ENCODE assay signal across 11 cellular contexts in the genomic region with DNA sequence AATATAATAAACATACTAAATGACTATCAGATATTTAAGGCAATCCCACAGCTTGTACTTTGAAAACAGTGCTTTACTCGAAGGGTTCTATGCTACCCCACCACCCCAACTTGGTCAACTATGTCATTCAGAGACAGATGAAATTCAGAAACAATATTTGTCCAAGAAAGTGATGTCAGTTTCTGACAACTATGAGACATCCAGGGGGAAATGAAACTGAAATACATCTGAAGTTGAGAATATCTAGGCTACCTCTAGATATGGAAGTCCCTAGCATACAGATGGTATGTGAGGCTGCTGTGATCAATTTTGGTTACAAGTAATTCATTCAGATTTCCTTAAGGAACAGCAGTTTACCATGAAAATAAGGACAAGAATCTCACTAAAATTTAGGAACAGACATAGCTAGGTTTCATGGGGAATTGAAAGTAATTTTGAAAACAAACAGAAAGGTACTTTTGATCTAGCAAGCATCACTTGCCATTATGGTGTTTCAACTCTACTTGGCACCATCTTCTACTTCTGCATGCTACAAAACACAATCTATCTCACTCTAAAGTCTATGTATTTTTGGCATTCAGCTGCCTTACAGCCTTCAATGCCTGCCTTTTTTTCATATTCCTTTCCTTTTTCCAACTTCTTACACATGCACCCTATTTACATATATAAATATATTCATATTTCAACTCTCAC. TPM values are rescaled to one million over a fixed set of nuclear protein-coding genes. Genes with fewer than 3 reads are reported as not detected.
A peak's percentile ranks its signal among the peaks of the same experiment; 100 is the strongest.
DNase-seq lines count a peak whose midpoint lies in the region; ATAC-seq and TF ChIP-seq lines count a peak whose summit lies in the region.
"Had no signal": no experiment of that assay in that cellular context is flagged by ENCODE, and none has a peak within 500 bp of the region (broad histone marks: within the 10 kb centered on the region; RNA-seq: fewer than 3 reads in every experiment).

No MANE protein-coding gene starts in this region.

- peak overlapping the region; percentile 55 for H3K27ac Mint-ChIP-seq in activated naive CD8-positive, alpha-beta T cell treated with anti-CD3 and anti-CD28 coated beads, Interleukin-2, amount 50 U/mL, for 24 hours
- H3K27ac Mint-ChIP-seq in naive thymus-derived CD8-positive, alpha-beta T cell, result peak overlapping the region in 2 of 10 donors; percentile 58 to 70

- WGBS in testis, 2 donors, result 97 to 100% methylated on average over 1 of the region's 1 CpG

- H3K36me3 Mint-ChIP-seq in activated naive CD8-positive, alpha-beta T cell treated with anti-CD3 and anti-CD28 coated beads, Interleukin-2, amount 50 U/mL, for 24 hours (ENCODE audit: low read depth), result peaks cover 45% of the 10 kb centered on the region
- H3K36me3 Mint-ChIP-seq in naive thymus-derived CD8-positive, alpha-beta T cell, result peaks cover 8 to 83% (median 11%) of the 10 kb centered on the region in 3 donors

- H3K36me3 ChIP-seq in testis (ENCODE audit: low read depth, missing control alignments), result no peaks in the 10 kb centered on the region

- TF ChIP-seq POLR2A in testis (IDR thresholded peaks at IDR 0.05), result no peak

- H3K4me3 ChIP-seq in testis, result no peak overlapping the region

- intact Hi-C loops in testis (cut with DNase I; ENCODE audit: low total_unique reads), result loop anchor here (10.0 kb wide), 1 partner anchor 245 kb away; the partner anchor contains the start of gene SLC9C1

- H3K4me1 Mint-ChIP-seq in activated naive CD8-positive, alpha-beta T cell treated with anti-CD3 and anti-CD28 coated beads, Interleukin-2, amount 50 U/mL, for 24 hours, result peaks cover 22% of the 10 kb centered on the region
- H3K4me1 Mint-ChIP-seq in naive thymus-derived CD8-positive, alpha-beta T cell, result peaks cover 6 to 23% (median 14%) of the 10 kb centered on the region in 4 donors

- POLR2A ChIA-PET in naive thymus-derived CD8-positive, alpha-beta T cell (lab: Charles Lee), result no interaction called here

- ATAC-seq in GM21367 (IDR thresholded peaks at IDR 0.05; ENCODE audit: unreplicated experiment) (peak; percentile 91), HG03095 (IDR thresholded peaks at IDR 0.05; ENCODE audit: unreplicated experiment) (peak; percentile 90)
- ATAC-seq in activated naive CD8-positive, alpha-beta T cell treated with anti-CD3 and anti-CD28 coated beads, Interleukin-2, amount 50 U/mL, for 24 hours, result peak; percentile 71
- no peak for ATAC-seq in naive thymus-derived CD8-positive, alpha-beta T cell

- H3K9me3 Mint-ChIP-seq in activated naive CD8-positive, alpha-beta T cell treated with anti-CD3 and anti-CD28 coated beads, Interleukin-2, amount 50 U/mL, for 24 hours, result no peaks in the 10 kb centered on the region
- no peaks in the 10 kb centered on the region for H3K9me3 Mint-ChIP-seq in naive thymus-derived CD8-positive, alpha-beta T cell

- DNase-seq in NOMO-1 treated with DMSO at 0.1 percent for 48 hours (lab: John Stamatoyannopoulos, UW; ENCODE audit: unreplicated experiment) (peak; percentile 18), NOMO-1 treated with dmso at 0.1 percent for 144 hours (lab: John Stamatoyannopoulos, UW; ENCODE audit: unreplicated experiment) (no peak), testis (no peak), cerebellar cortex (ENCODE audit: low spot score) (no peak)
- no peak for DNase-seq in activated naive CD8-positive, alpha-beta T cell treated with anti-CD3 and anti-CD28 coated beads, Interleukin-2, amount 50 U/mL, for 24 hours
- DNase-seq in naive thymus-derived CD8-positive, alpha-beta T cell, result no peak
- DNase-seq: islet precursor cell, NCI-H748 treated with DMSO at 0.1 percent for 48 hours, retina had no signal

- TF ChIP-seq CTCF in testis (IDR thresholded peaks at IDR 0.05), result no peak

- H3K9me3 ChIP-seq in testis, result no peaks in the 10 kb centered on the region

- H3K27me3 ChIP-seq in testis, result no peaks in the 10 kb centered on the region

- no peaks in the 10 kb centered on the region for H3K4me1 ChIP-seq in testis

- H3K27me3 Mint-ChIP-seq in activated naive CD8-positive, alpha-beta T cell treated with anti-CD3 and anti-CD28 coated beads, Interleukin-2, amount 50 U/mL, for 24 hours, result no peaks in the 10 kb centered on the region
- H3K27me3 Mint-ChIP-seq in naive thymus-derived CD8-positive, alpha-beta T cell, result no peaks in the 10 kb centered on the region

- no peak overlapping the region for H3K4me3 Mint-ChIP-seq in activated naive CD8-positive, alpha-beta T cell treated with anti-CD3 and anti-CD28 coated beads, Interleukin-2, amount 50 U/mL, for 24 hours
- H3K4me3 Mint-ChIP-seq in naive thymus-derived CD8-positive, alpha-beta T cell, result no peak overlapping the region

- H3K27ac ChIP-seq in testis, result no peak overlapping the region

RNA-seq across cellular contexts. Expression of gene ATG3, which starts 21.8 kb away (rescaled TPM):
- total RNA-seq in testis, result 100 to 1,000 TPM; 108 to 126 TPM
- polyA plus RNA-seq in testis (ENCODE audit: insufficient read depth, low read depth, low replicate concordance), result 200 TPM
- total RNA-seq in naive thymus-derived CD8-positive, alpha-beta T cell, result 10 to 100 TPM; 49.7 to 57.4 TPM
- 10 to 100 TPM; 73.4 to 78.1 (median 74.7) TPM for polyA plus RNA-seq in naive thymus-derived CD8-positive, alpha-beta T cell

RNA-seq across cellular contexts. Expression of gene SLC35A5, which starts 21.9 kb away (rescaled TPM):
- total RNA-seq in testis, result 10 to 100 TPM; 51.4 to 54.9 TPM
- 64.2 TPM for polyA plus RNA-seq in testis (ENCODE audit: insufficient read depth, low read depth, low replicate concordance)
- total RNA-seq in naive thymus-derived CD8-positive, alpha-beta T cell, result 10 to 100 TPM; 23.1 to 24.7 TPM
- polyA plus RNA-seq in naive thymus-derived CD8-positive, alpha-beta T cell, result 10 to 100 TPM in 2 of 3 donors, 1 to 10 TPM in 1; 7.9 to 13.7 (median 11.4) TPM

RNA-seq across cellular contexts. Expression of gene BTLA, which starts 40.7 kb away (rescaled TPM):
- total RNA-seq in testis, result 1 to 10 TPM; 1.2 to 1.4 TPM
- polyA plus RNA-seq in testis (ENCODE audit: insufficient read depth, low read depth, low replicate concordance), result 0.50 TPM
- total RNA-seq in naive thymus-derived CD8-positive, alpha-beta T cell, result 10 to 100 TPM; 18.2 to 18.5 TPM
- polyA plus RNA-seq in naive thymus-derived CD8-positive, alpha-beta T cell, result 10 to 100 TPM in 2 of 3 donors, 1 to 10 TPM in 1; 5.5 to 13.8 (median 10.2) TPM

Comparison
In these comparisons a context has a peak if more than half of its experiments do, and no peak if none do; other contexts are left out.
1. ATAC-seq: peak in GM21367 (single experiment), HG03095 (single experiment) and activated naive CD8-positive, alpha-beta T cell treated with anti-CD3 and anti-CD28 coated beads, Interleukin-2, amount 50 U/mL, for 24 hours (single experiment); none in naive thymus-derived CD8-positive, alpha-beta T cell (0 of 2).
2. RNA of gene BTLA, which starts 40.7 kb away (total RNA-seq): 18.2 to 18.5 TPM in naive thymus-derived CD8-positive, alpha-beta T cell; 1.2 to 1.4 TPM in testis; every median in the first group is over 4 times any median in the second.